In the genomic region with DNA sequence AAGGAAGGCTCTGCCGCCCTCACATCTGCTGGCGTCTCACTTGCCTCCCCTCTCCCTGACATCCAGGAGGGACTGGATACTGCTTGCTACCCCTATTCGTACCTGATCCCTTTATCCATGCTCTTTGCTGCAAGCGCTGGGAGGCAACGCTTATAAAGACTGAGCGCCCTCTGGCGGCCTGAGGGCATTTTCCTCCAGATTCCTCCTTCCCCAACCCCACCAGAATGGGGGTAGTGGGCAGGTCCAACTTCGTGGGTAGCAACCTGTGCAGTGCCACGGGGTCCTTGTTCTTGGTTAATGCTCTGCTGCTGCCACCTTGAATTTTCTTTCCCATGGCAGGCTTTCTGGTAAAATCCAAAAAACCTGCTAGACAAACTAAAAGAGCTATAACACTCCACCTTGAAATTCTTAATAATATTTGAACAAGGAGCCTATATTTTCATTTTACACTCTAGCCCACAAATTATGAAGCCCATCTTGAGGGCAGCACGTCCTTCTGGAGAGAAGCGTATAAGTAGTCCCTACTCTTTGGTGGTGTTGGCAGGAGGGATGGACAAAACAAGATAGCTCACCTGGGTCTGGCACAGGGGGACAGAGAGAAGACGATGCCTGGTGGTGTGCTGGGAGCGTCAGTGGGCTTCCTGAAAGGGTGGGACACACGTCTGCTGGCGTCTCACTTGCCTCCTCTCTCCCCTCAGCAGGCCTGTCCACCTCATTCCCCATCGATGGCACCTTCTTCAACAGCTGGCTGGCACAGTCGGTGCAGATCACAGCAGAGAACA, we compare ENCODE assay signal across 8 cellular contexts. TPM values are rescaled to one million over a fixed set of nuclear protein-coding genes. Genes with fewer than 3 reads are reported as not detected.
DNase-seq lines count a peak whose midpoint lies in the region; ATAC-seq and TF ChIP-seq lines count a peak whose summit lies in the region.

No MANE protein-coding gene starts in this region.

- H3K9me3 ChIP-seq in Karpas-422 (ENCODE audit: low read length): no peaks in the 10 kb centered on the region
- no peaks in the 10 kb centered on the region for H3K9me3 ChIP-seq in stomach

- H3K4me1 Mint-ChIP-seq in neural crest cell: peaks cover 6% of the 10 kb centered on the region

- no peak overlapping the region for H2AFZ ChIP-seq in Karpas-422 (ENCODE audit: low read length)

- H3K4me1 ChIP-seq in Karpas-422 (ENCODE audit: low read length) (peaks cover 13% of the 10 kb centered on the region; the same call in 1 of the 2 replicates), stomach (peaks cover 12 to 46% (median 33%) of the 10 kb centered on the region in 4 donors)

- ATAC-seq in HG02588 (IDR thresholded peaks at IDR 0.05; ENCODE audit: unreplicated experiment): no peak

- no peaks in the 10 kb centered on the region for H3K27me3 Mint-ChIP-seq in neural crest cell (ENCODE audit: low read depth)

- H3K4me2 ChIP-seq in Karpas-422 (ENCODE audit: low read depth, low read length, poor library complexity, severe bottlenecking): no peak overlapping the region

- H3K27me3 ChIP-seq in Karpas-422 (ENCODE audit: low read length) (no peaks in the 10 kb centered on the region), stomach (no peaks in the 10 kb centered on the region)

- no peak for TF ChIP-seq POLR2A in stomach (IDR thresholded peaks at IDR 0.05)

- H3K27ac ChIP-seq in Karpas-422 (ENCODE audit: low read length): 0 out of 2 replicates have a peak overlapping the region, but pooled peaks have one; percentile 24
- no peak overlapping the region for H3K27ac ChIP-seq in stomach

- DNase-seq in DMS53 treated with DMSO at 0.1 percent for 48 hours (lab: John Stamatoyannopoulos, UW; ENCODE audit: unreplicated experiment) (peak; percentile 43), Karpas-422 (peak; percentile 92), RKO (ENCODE audit: low spot score) (peak; percentile 75), fibroblast of peridontal ligament (ENCODE audit: extremely low read depth) (peak; percentile 78), neural crest cell (ENCODE audit: low read depth, low spot score) (peak; percentile 84), stomach (peak; percentile 85)
- DNase-seq in activated T-cell treated with anti-CD3 and anti-CD28 coated beads, Interleukin-2, amount 50 U/mL, for 48 hours: peak; percentile 87 to 88

- no peaks in the 10 kb centered on the region for H3K36me3 Mint-ChIP-seq in neural crest cell (ENCODE audit: low read depth)

- H3K79me2 ChIP-seq in Karpas-422 (ENCODE audit: low read length): peaks cover 7% of the 10 kb centered on the region; the same call in 1 of the 2 replicates

- 43 to 47% (median 45%) methylated on average over 17 of the region's 17 CpGs for WGBS in stomach, 5 donors

- H4K20me1 ChIP-seq in Karpas-422 (ENCODE audit: insufficient read depth, low read depth, low read length): peaks cover 16% of the 10 kb centered on the region; the same call in 1 of the 2 replicates

- no peak overlapping the region for H3K4me3 Mint-ChIP-seq in neural crest cell

- H3K4me3 ChIP-seq in Karpas-422 (ENCODE audit: low read length): no peak overlapping the region
- H3K4me3 ChIP-seq in stomach: no peak overlapping the region

- H3K9ac ChIP-seq in Karpas-422 (ENCODE audit: low read length): no peak overlapping the region

- H3K27ac Mint-ChIP-seq in neural crest cell (ENCODE audit: unreplicated experiment): no peak overlapping the region

- TF ChIP-seq CTCF in neural crest cell (conservative IDR thresholded peaks at IDR 0.05): peak; percentile 88
- TF ChIP-seq CTCF in stomach (IDR thresholded peaks at IDR 0.05): peak in 5 of 7 experiments; percentile 78 to 85 (median 83)

- H3K9me2 ChIP-seq in Karpas-422 (replicated peaks; ENCODE audit: insufficient read depth, low read length): no peaks in the 10 kb centered on the region

- intact Hi-C loops in stomach (cut with DNase I; ENCODE audit: low total_unique reads): loop anchor here (5.0 to 10.0 kb wide), 2 partner anchors 163 to 276 kb away; partner anchors contain the start of gene CDKN2AIPNL

- H3K36me3 ChIP-seq in Karpas-422 (ENCODE audit: insufficient read depth, low read length) (peaks cover 52% of the 10 kb centered on the region), stomach (peaks cover 66 to 91% (median 86%) of the 10 kb centered on the region in 4 donors)

- no peak for TF ChIP-seq EP300 in stomach (IDR thresholded peaks at IDR 0.05)

- H3K9me3 Mint-ChIP-seq in neural crest cell: no peaks in the 10 kb centered on the region

RNA-seq across cellular contexts. Expression of gene JADE2, which starts 52.5 kb away (rescaled TPM):
- total RNA-seq in Karpas-422 (2014; rRNA removed; shearing (Covaris generic); ENCODE audit: low replicate concordance): 82.1 and 139 TPM in 2 replicates
- total RNA-seq in neural crest cell (2.1 and 2.4 TPM in 2 replicates), stomach (100 to 1,000 TPM in 1 of 5 donors, 10 to 100 TPM in 4; 16.7 to 109 (median 47.3) TPM)
- polyA plus RNA-seq in stomach: 10 to 100 TPM in 1 of 3 donors, 1 to 10 TPM in 2; 6.2 to 13.0 (median 6.6) TPM

RNA-seq across cellular contexts. Expression of gene SAR1B, which starts 54.6 kb away (rescaled TPM):
- total RNA-seq in Karpas-422 (2014; rRNA removed; shearing (Covaris generic); ENCODE audit: low replicate concordance): 41.2 and 49.1 TPM in 2 replicates
- 33.5 and 34.3 TPM in 2 replicates for total RNA-seq in neural crest cell
- 10 to 100 TPM in 4 of 5 donors, 1 to 10 TPM in 1; 9.0 to 81.9 (median 47.2) TPM for total RNA-seq in stomach
- 10 to 100 TPM; 24.7 to 52.5 (median 25.4) TPM for polyA plus RNA-seq in stomach
